ENCODE assay signal across 1 cellular context in genomic region chr1:165871311-165872067, GRCh38.
TF ChIP-seq lines count a peak whose summit lies in the region.

No MANE protein-coding gene starts in this region.

TF ChIP-seq in HepG2, 621 proteins besides CTCF, POLR2A, EP300 and RAD21 (continued from another document and continues in another):
- TF ChIP-seq, protein P1, sequence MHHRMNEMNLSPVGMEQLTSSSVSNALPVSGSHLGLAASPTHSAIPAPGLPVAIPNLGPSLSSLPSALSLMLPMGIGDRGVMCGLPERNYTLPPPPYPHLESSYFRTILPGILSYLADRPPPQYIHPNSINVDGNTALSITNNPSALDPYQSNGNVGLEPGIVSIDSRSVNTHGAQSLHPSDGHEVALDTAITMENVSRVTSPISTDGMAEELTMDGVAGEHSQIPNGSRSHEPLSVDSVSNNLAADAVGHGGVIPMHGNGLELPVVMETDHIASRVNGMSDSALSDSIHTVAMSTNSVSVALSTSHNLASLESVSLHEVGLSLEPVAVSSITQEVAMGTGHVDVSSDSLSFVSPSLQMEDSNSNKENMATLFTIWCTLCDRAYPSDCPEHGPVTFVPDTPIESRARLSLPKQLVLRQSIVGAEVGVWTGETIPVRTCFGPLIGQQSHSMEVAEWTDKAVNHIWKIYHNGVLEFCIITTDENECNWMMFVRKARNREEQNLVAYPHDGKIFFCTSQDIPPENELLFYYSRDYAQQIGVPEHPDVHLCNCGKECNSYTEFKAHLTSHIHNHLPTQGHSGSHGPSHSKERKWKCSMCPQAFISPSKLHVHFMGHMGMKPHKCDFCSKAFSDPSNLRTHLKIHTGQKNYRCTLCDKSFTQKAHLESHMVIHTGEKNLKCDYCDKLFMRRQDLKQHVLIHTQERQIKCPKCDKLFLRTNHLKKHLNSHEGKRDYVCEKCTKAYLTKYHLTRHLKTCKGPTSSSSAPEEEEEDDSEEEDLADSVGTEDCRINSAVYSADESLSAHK (CRISPR knock-in tag; IDR thresholded peaks at IDR 0.05; ENCODE audit: borderline replicate concordance): no peak
- peak; percentile 94 for TF ChIP-seq HOMEZ (CRISPR knock-in tag; IDR thresholded peaks at IDR 0.05; ENCODE audit: low read depth)
- no peak for TF ChIP-seq ZNF343 (CRISPR knock-in tag; IDR thresholded peaks at IDR 0.05)
- TF ChIP-seq ZNF598 (CRISPR knock-in tag; IDR thresholded peaks at IDR 0.05; ENCODE audit: borderline replicate concordance): peak; percentile 78; the same call in 1 of the 2 replicates
- TF ChIP-seq PRMT3 (CRISPR knock-in tag; IDR thresholded peaks at IDR 0.05; ENCODE audit: borderline replicate concordance, low read depth): no peak
- TF ChIP-seq ZNF839 (CRISPR knock-in tag; IDR thresholded peaks at IDR 0.05; ENCODE audit: borderline replicate concordance): no peak
- TF ChIP-seq CEBPG (CRISPR knock-in tag; IDR thresholded peaks at IDR 0.05): peak; percentile 28; the same call in 1 of the 2 replicates
- TF ChIP-seq SAP130 (CRISPR knock-in tag; IDR thresholded peaks at IDR 0.05; ENCODE audit: low read depth): peak; percentile 79
- peak; percentile 92; the same call in 1 of the 2 replicates for TF ChIP-seq ZNF572 (CRISPR knock-in tag; IDR thresholded peaks at IDR 0.05)
- TF ChIP-seq NFKBIZ (CRISPR knock-in tag; IDR thresholded peaks at IDR 0.05): no peak
- TF ChIP-seq ZNF382 (CRISPR knock-in tag; IDR thresholded peaks at IDR 0.05; ENCODE audit: borderline replicate concordance): no peak
- TF ChIP-seq ERF (CRISPR knock-in tag; IDR thresholded peaks at IDR 0.05): peak; percentile 69; the same call in 1 of the 2 replicates
- no peak for TF ChIP-seq ZNF432 (CRISPR knock-in tag; IDR thresholded peaks at IDR 0.05; ENCODE audit: borderline replicate concordance)
- no peak for TF ChIP-seq KLF16 (CRISPR knock-in tag; IDR thresholded peaks at IDR 0.05)
- no peak for TF ChIP-seq ATF5 (CRISPR knock-in tag; IDR thresholded peaks at IDR 0.05; ENCODE audit: low read depth)
- no peak for TF ChIP-seq ARHGAP35 (CRISPR knock-in tag; IDR thresholded peaks at IDR 0.05; ENCODE audit: borderline replicate concordance)
- TF ChIP-seq ZNF503 (CRISPR knock-in tag; IDR thresholded peaks at IDR 0.05): 0 out of 2 replicates have a peak, but pooled peaks have one; percentile 35
- peak; percentile 83; the same call in 1 of the 2 replicates for TF ChIP-seq TARDBP (CRISPR knock-in tag; IDR thresholded peaks at IDR 0.05)
- TF ChIP-seq NFE2L1 (CRISPR knock-in tag; IDR thresholded peaks at IDR 0.05; ENCODE audit: borderline replicate concordance): no peak
- no peak for TF ChIP-seq HNF4G (IDR thresholded peaks at IDR 0.05; ENCODE audit: borderline replicate concordance, low read depth, low read length)
- peak; percentile 56; the same call in 1 of the 2 replicates for TF ChIP-seq HNF4G (CRISPR knock-in tag; IDR thresholded peaks at IDR 0.05; ENCODE audit: borderline replicate concordance, low read depth)
- no peak for TF ChIP-seq ZKSCAN1 (IDR thresholded peaks at IDR 0.05; ENCODE audit: low read length)
- no peak for TF ChIP-seq SP2 (CRISPR knock-in tag; IDR thresholded peaks at IDR 0.05)
- no peak for TF ChIP-seq NPAS2 (CRISPR knock-in tag; IDR thresholded peaks at IDR 0.05; ENCODE audit: borderline replicate concordance)
- TF ChIP-seq ZNF121 (CRISPR knock-in tag; IDR thresholded peaks at IDR 0.05): no peak
- TF ChIP-seq ZNF562 (CRISPR knock-in tag; IDR thresholded peaks at IDR 0.05; ENCODE audit: borderline replicate concordance): no peak
- TF ChIP-seq, protein P2, sequence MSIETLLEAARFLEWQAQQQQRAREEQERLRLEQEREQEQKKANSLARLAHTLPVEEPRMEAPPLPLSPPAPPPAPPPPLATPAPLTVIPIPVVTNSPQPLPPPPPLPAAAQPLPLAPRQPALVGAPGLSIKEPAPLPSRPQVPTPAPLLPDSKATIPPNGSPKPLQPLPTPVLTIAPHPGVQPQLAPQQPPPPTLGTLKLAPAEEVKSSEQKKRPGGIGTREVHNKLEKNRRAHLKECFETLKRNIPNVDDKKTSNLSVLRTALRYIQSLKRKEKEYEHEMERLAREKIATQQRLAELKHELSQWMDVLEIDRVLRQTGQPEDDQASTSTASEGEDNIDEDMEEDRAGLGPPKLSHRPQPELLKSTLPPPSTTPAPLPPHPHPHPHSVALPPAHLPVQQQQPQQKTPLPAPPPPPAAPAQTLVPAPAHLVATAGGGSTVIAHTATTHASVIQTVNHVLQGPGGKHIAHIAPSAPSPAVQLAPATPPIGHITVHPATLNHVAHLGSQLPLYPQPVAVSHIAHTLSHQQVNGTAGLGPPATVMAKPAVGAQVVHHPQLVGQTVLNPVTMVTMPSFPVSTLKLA (IDR thresholded peaks at IDR 0.05): 0 out of 2 replicates have a peak, but pooled peaks have one; percentile 8
- TF ChIP-seq SOX5 (CRISPR knock-in tag; IDR thresholded peaks at IDR 0.05; ENCODE audit: borderline replicate concordance): peak; percentile 68; the same call in 1 of the 2 replicates
- no peak for TF ChIP-seq POLR2AphosphoS2 (IDR thresholded peaks at IDR 0.05; ENCODE audit: low read depth, low read length)
- no peak for TF ChIP-seq PCBP2 (optimal IDR thresholded peaks at IDR 0.05; ENCODE audit: low read depth, low read length, poor library complexity, severe bottlenecking)
- TF ChIP-seq, protein P3, sequence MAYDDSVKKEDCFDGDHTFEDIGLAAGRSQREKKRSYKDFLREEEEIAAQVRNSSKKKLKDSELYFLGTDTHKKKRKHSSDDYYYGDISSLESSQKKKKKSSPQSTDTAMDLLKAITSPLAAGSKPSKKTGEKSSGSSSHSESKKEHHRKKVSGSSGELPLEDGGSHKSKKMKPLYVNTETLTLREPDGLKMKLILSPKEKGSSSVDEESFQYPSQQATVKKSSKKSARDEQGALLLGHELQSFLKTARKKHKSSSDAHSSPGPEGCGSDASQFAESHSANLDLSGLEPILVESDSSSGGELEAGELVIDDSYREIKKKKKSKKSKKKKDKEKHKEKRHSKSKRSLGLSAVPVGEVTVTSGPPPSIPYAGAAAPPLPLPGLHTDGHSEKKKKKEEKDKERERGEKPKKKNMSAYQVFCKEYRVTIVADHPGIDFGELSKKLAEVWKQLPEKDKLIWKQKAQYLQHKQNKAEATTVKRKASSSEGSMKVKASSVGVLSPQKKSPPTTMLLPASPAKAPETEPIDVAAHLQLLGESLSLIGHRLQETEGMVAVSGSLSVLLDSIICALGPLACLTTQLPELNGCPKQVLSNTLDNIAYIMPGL (CRISPR knock-in tag; IDR thresholded peaks at IDR 0.05; ENCODE audit: borderline replicate concordance in 1 of 2, low read depth in 1 of 2): peak; percentile 72 to 79
- TF ChIP-seq, protein P4, sequence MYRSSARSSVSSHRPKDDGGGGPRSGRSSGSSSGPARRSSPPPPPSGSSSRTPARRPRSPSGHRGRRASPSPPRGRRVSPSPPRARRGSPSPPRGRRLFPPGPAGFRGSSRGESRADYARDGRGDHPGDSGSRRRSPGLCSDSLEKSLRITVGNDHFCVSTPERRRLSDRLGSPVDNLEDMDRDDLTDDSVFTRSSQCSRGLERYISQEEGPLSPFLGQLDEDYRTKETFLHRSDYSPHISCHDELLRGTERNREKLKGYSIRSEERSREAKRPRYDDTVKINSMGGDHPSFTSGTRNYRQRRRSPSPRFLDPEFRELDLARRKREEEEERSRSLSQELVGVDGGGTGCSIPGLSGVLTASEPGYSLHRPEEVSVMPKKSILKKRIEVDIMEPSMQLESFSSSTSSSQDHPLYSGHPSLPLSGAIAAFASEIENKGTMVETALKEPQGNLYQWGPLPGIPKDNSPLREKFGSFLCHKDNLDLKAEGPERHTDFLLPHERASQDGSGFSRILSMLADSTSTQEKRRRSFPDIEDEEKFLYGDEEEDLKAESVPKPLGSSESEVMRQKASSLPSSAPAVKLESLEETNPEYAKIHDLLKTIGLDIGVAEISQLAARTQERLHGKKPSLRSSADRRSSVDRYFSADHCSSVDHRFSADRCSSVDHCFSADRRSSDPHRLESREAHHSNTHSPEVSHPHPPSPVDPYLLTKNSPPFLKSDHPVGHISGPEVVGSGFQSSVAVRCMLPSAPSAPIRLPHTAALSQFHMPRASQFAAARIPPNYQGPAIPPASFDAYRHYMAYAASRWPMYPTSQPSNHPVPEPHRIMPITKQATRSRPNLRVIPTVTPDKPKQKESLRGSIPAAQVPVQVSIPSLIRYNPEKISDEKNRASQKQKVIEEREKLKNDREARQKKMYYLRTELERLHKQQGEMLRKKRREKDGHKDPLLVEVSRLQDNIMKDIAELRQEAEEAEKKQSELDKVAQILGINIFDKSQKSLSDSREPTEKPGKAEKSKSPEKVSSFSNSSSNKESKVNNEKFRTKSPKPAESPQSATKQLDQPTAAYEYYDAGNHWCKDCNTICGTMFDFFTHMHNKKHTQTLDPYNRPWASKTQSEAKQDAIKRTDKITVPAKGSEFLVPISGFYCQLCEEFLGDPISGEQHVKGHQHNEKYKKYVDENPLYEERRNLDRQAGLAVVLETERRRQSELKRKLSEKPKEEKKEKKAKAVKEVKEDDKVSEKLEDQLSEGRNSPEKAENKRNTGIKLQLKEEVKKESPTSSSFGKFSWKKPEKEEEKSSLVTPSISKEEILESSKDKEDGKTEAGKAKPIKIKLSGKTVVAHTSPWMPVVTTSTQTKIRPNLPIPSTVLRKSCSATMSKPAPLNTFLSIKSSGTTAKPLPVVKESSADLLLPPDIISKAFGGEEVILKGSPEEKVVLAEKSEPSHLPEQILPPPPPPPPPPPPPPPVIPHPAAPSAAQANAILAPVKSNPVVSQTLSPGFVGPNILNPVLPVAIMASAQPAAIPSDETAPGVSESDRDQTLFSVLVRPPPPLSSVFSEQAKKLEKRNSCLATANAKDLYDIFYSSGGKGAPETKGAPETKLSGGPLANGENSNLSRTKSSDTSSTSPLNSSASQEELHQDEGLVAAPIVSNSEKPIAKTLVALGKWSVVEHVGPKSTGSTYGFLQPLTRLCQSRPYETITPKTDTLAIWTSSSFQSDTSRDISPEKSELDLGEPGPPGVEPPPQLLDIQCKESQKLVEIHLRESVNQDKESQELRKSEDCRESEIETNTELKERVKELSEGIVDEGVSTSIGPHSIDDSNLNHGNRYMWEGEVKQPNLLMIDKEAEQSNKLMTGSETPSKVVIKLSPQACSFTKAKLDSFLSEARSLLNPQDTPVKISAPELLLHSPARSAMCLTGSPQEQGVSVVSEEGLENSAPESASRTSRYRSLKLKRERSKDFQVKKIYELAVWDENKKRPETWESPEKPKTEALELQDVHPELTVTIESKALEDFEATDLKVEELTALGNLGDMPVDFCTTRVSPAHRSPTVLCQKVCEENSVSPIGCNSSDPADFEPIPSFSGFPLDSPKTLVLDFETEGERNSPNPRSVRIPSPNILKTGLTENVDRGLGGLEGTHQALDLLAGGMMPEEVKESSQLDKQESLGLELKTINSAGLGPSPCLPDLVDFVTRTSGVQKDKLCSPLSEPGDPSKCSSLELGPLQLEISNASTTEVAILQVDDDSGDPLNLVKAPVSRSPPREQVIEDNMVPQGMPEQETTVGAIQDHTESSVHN (CRISPR knock-in tag; IDR thresholded peaks at IDR 0.05): no peak
- no peak for TF ChIP-seq NFYC (CRISPR knock-in tag; IDR thresholded peaks at IDR 0.05)
- TF ChIP-seq ZNF180 (CRISPR knock-in tag; IDR thresholded peaks at IDR 0.05; ENCODE audit: borderline replicate concordance, low read depth): no peak
- TF ChIP-seq ZNF335 (CRISPR knock-in tag; IDR thresholded peaks at IDR 0.05): 0 out of 2 replicates have a peak, but pooled peaks have one; percentile 26
- peak; percentile 73; the same call in 1 of the 2 replicates for TF ChIP-seq IRF2 (CRISPR knock-in tag; IDR thresholded peaks at IDR 0.05)
- peak; percentile 48; the same call in 1 of the 2 replicates for TF ChIP-seq PHF21A (CRISPR knock-in tag; IDR thresholded peaks at IDR 0.05)
- TF ChIP-seq NKX3-1 (CRISPR knock-in tag; IDR thresholded peaks at IDR 0.05): no peak
- TF ChIP-seq ZNF652 (CRISPR knock-in tag; IDR thresholded peaks at IDR 0.05; ENCODE audit: borderline replicate concordance, low read depth): no peak; the same call in 1 of the 2 replicates
- TF ChIP-seq ZNF563 (CRISPR knock-in tag; IDR thresholded peaks at IDR 0.05): no peak
- TF ChIP-seq BRF2 (CRISPR knock-in tag; IDR thresholded peaks at IDR 0.05): peak; percentile 64; the same call in 1 of the 2 replicates
- no peak for TF ChIP-seq HNRNPK (IDR thresholded peaks at IDR 0.05; ENCODE audit: low read depth, low read length, poor library complexity, severe bottlenecking)
- TF ChIP-seq NFE2L2 (IDR thresholded peaks at IDR 0.05; ENCODE audit: low read length): no peak
- no peak for TF ChIP-seq ZNF24 (IDR thresholded peaks at IDR 0.05)
- TF ChIP-seq NFATC3 (CRISPR knock-in tag; IDR thresholded peaks at IDR 0.05): 0 out of 2 replicates have a peak, but pooled peaks have one; percentile 51
- TF ChIP-seq HNRNPLL (IDR thresholded peaks at IDR 0.05; ENCODE audit: low read depth, low read length, poor library complexity, severe bottlenecking): no peak
